In the genomic region with DNA sequence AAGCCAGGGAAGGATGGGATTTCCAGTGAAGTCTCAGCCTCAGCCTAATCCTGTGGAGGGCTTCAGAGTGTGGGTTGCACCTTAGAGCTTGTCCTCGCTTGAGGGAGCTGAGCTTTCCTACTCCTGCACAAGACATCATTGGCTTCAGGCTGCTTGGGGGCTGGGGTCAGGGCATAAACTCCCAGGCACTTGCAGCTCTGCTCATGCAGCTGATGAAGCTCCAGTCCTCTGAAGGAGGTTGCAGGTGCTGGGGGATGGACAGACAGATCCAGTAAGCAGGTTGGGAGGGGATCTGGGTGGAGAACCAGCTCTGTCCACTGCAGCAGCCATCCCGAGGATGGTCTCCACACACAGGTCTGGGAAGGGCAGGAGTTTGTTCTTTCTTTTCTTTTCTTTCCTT, we compare ENCODE assay signal across 37 cellular contexts.
"Had no signal": no experiment of that assay in that cellular context is flagged by ENCODE, and none has a peak within 500 bp of the region (broad histone marks: within the 10 kb centered on the region; RNA-seq: fewer than 3 reads in every experiment).

No MANE protein-coding gene starts in this region.

- H3K9me3 Mint-ChIP-seq: activated CD4-positive, alpha-beta memory T cell treated with anti-CD3 and anti-CD28 coated beads, Interleukin-2, amount 10 ng/mL, durations not matched to agents 7 days and 5 days; activated CD4-positive, alpha-beta T cell treated with anti-CD3 and anti-CD28 coated beads, Interleukin-2, amount 10 ng/mL, durations not matched to agents 7 days and 5 days; activated naive CD4-positive, alpha-beta T cell treated with anti-CD3 and anti-CD28 coated beads, Interleukin-2, amount 10 ng/mL, durations not matched to agents 7 days and 5 days; activated naive CD4-positive, alpha-beta T cell treated with anti-CD3 and anti-CD28 coated beads, Interleukin-2, amount 50 U/mL, for 24 hours; activated naive CD8-positive, alpha-beta T cell treated with anti-CD3 and anti-CD28 coated beads, Interleukin-2, amount 10 ng/mL, durations not matched to agents 7 days and 5 days; activated naive CD8-positive, alpha-beta T cell treated with anti-CD3 and anti-CD28 coated beads, Interleukin-2, amount 50 U/mL, for 24 hours; activated T-cell treated with anti-CD3 and anti-CD28 coated beads, Interleukin-2, amount 50 U/mL, for 24 hours; activated T-helper 2 cell treated with anti-CD3 and anti-CD28 coated beads, Interferon-gamma antibody, Interleukin-2, Interleukin-4, amounts not matched to agents 10 μg/mL and 5 μg/mL and 100 μg/mL, durations not matched to agents 14 hours and 24 hours and 36 hours; brain; central memory CD8-positive, alpha-beta T cell; T-helper 1 cell treated with Interleukin-12 subunit alpha and Interleukin-12 subunit beta and Interleukin-4 antibody, amounts not matched to agents 30 μg/mL and 1 μg/mL, for 36 hours; T-helper 2 cell treated with Interferon-gamma antibody and Interleukin-4, amounts not matched to agents 5 μg/mL and 100 μg/mL, for 36 hours; WTC11 had no signal

- H3K27ac Mint-ChIP-seq: activated CD4-positive, alpha-beta memory T cell treated with anti-CD3 and anti-CD28 coated beads, Interleukin-2, amount 10 ng/mL, durations not matched to agents 7 days and 5 days; activated CD4-positive, alpha-beta T cell treated with anti-CD3 and anti-CD28 coated beads for 36 hours; activated CD4-positive, alpha-beta T cell treated with anti-CD3 and anti-CD28 coated beads, Interleukin-2, amount 10 ng/mL, durations not matched to agents 7 days and 5 days; activated CD8-positive, alpha-beta memory T cell treated with anti-CD3 and anti-CD28 coated beads, Interleukin-2, amount 10 ng/mL, durations not matched to agents 7 days and 5 days; activated CD8-positive, alpha-beta T cell treated with anti-CD3 and anti-CD28 coated beads, Interleukin-2, amount 10 ng/mL, durations not matched to agents 7 days and 5 days; activated naive CD4-positive, alpha-beta T cell treated with anti-CD3 and anti-CD28 coated beads, Interleukin-2, amount 10 ng/mL, durations not matched to agents 7 days and 5 days; activated naive CD8-positive, alpha-beta T cell; activated naive CD8-positive, alpha-beta T cell treated with anti-CD3 and anti-CD28 coated beads, Interleukin-2, amount 10 ng/mL, durations not matched to agents 7 days and 5 days; activated naive CD8-positive, alpha-beta T cell treated with anti-CD3 and anti-CD28 coated beads, Interleukin-2, amount 50 U/mL, for 24 hours; activated T-cell treated with anti-CD3 and anti-CD28 coated beads, Interleukin-2, amount 50 U/mL, for 24 hours; activated T-helper 2 cell treated with anti-CD3 and anti-CD28 coated beads, Interferon-gamma antibody, Interleukin-2, Interleukin-4, amounts not matched to agents 10 μg/mL and 5 μg/mL and 100 μg/mL, durations not matched to agents 14 hours and 24 hours and 36 hours; T-helper 1 cell treated with Interleukin-12 subunit alpha and Interleukin-12 subunit beta and Interleukin-4 antibody, amounts not matched to agents 30 μg/mL and 1 μg/mL, for 36 hours; T-helper 2 cell treated with Interferon-gamma antibody and Interleukin-4, amounts not matched to agents 5 μg/mL and 100 μg/mL, for 36 hours; WTC11 had no signal

- H3K36me3 Mint-ChIP-seq: activated CD8-positive, alpha-beta memory T cell treated with anti-CD3 and anti-CD28 coated beads, Interleukin-2, amount 10 ng/mL, durations not matched to agents 7 days and 5 days; activated naive CD4-positive, alpha-beta T cell treated with anti-CD3 and anti-CD28 coated beads, Interleukin-2, amount 10 ng/mL, durations not matched to agents 7 days and 5 days; activated naive CD4-positive, alpha-beta T cell treated with anti-CD3 and anti-CD28 coated beads, Interleukin-2, amount 50 U/mL, for 24 hours; activated naive CD8-positive, alpha-beta T cell; activated naive CD8-positive, alpha-beta T cell treated with anti-CD3 and anti-CD28 coated beads, Interleukin-2, amount 10 ng/mL, durations not matched to agents 7 days and 5 days; brain; WTC11 had no signal

- H3K27ac ChIP-seq: ascending aorta, cardiac muscle cell, WERI-Rb-1 had no signal

- H3K27me3 ChIP-seq: ascending aorta had no signal

- DNase-seq: activated CD4-positive, alpha-beta memory T cell treated with anti-CD3 and anti-CD28 coated beads, Interleukin-2, amount 10 ng/mL, durations not matched to agents 7 days and 5 days; activated CD4-positive, alpha-beta T cell treated with anti-CD3 and anti-CD28 coated beads for 1 hour; activated CD4-positive, alpha-beta T cell treated with anti-CD3 and anti-CD28 coated beads for 36 hours; activated CD4-positive, alpha-beta T cell treated with anti-CD3 and anti-CD28 coated beads for 48 hours; activated CD4-positive, alpha-beta T cell treated with anti-CD3 and anti-CD28 coated beads, Interleukin-2, amount 10 ng/mL, durations not matched to agents 7 days and 5 days; activated CD4-positive, alpha-beta T cell treated with anti-CD3 and anti-CD28 coated beads, Interleukin-2, amount 50 U/mL, for 48 hours; activated CD4-positive, CD25-positive, alpha-beta regulatory T cell; activated CD8-positive, alpha-beta memory T cell treated with anti-CD3 and anti-CD28 coated beads for 24 hours; activated CD8-positive, alpha-beta memory T cell treated with anti-CD3 and anti-CD28 coated beads, Interleukin-2, amount 10 ng/mL, durations not matched to agents 7 days and 5 days; activated CD8-positive, alpha-beta memory T cell treated with anti-CD3 and anti-CD28 coated beads, Interleukin-2, amount 50 U/mL, for 48 hours; activated CD8-positive, alpha-beta T cell treated with anti-CD3 and anti-CD28 coated beads, Interleukin-2, amount 10 ng/mL, durations not matched to agents 7 days and 5 days; activated effector memory CD4-positive, alpha-beta T cell treated with Interleukin-2 at 50 U/mL for 16 hours; activated gamma-delta T cell; activated naive CD4-positive, alpha-beta T cell treated with anti-CD3 and anti-CD28 coated beads, Interleukin-2, amount 10 ng/mL, durations not matched to agents 7 days and 5 days; activated naive CD4-positive, alpha-beta T cell treated with Interleukin-2 at 50 U/mL for 16 hours; activated naive CD8-positive, alpha-beta T cell treated with anti-CD3 and anti-CD28 coated beads, Interleukin-2, amount 10 ng/mL, durations not matched to agents 7 days and 5 days; activated naive CD8-positive, alpha-beta T cell treated with anti-CD3 and anti-CD28 coated beads, Interleukin-2, amount 50 U/mL, for 24 hours; activated T-cell treated with anti-CD3 and anti-CD28 coated beads, Interleukin-2, amount 50 U/mL, for 24 hours; activated T-cell treated with anti-CD3 and anti-CD28 coated beads, Interleukin-2, amount 50 U/mL, for 48 hours; amygdala; anterior cingulate cortex; caudate nucleus; cerebellar nuclear complex; T-helper 1 cell; T-helper 2 cell; T-helper 9 cell; WERI-Rb-1 had no signal

- H3K4me3 ChIP-seq: ascending aorta, cardiac muscle cell had no signal

- H3K4me3 Mint-ChIP-seq: activated CD4-positive, alpha-beta memory T cell treated with anti-CD3 and anti-CD28 coated beads, Interleukin-2, amount 10 ng/mL, durations not matched to agents 7 days and 5 days; activated CD4-positive, alpha-beta T cell treated with anti-CD3 and anti-CD28 coated beads for 36 hours; activated CD4-positive, alpha-beta T cell treated with anti-CD3 and anti-CD28 coated beads, Interleukin-2, amount 10 ng/mL, durations not matched to agents 7 days and 5 days; activated CD8-positive, alpha-beta memory T cell treated with anti-CD3 and anti-CD28 coated beads, Interleukin-2, amount 10 ng/mL, durations not matched to agents 7 days and 5 days; activated CD8-positive, alpha-beta T cell treated with anti-CD3 and anti-CD28 coated beads, Interleukin-2, amount 10 ng/mL, durations not matched to agents 7 days and 5 days; activated naive CD4-positive, alpha-beta T cell treated with anti-CD3 and anti-CD28 coated beads, Interleukin-2, amount 10 ng/mL, durations not matched to agents 7 days and 5 days; activated naive CD4-positive, alpha-beta T cell treated with anti-CD3 and anti-CD28 coated beads, Interleukin-2, amount 50 U/mL, for 24 hours; activated naive CD8-positive, alpha-beta T cell; activated naive CD8-positive, alpha-beta T cell treated with anti-CD3 and anti-CD28 coated beads, Interleukin-2, amount 10 ng/mL, durations not matched to agents 7 days and 5 days; activated naive CD8-positive, alpha-beta T cell treated with anti-CD3 and anti-CD28 coated beads, Interleukin-2, amount 50 U/mL, for 24 hours; activated T-cell treated with anti-CD3 and anti-CD28 coated beads, Interleukin-2, amount 50 U/mL, for 24 hours; brain; central memory CD8-positive, alpha-beta T cell; T-helper 1 cell treated with Interleukin-12 subunit alpha and Interleukin-12 subunit beta and Interleukin-4 antibody, amounts not matched to agents 30 μg/mL and 1 μg/mL, for 36 hours; T-helper 2 cell treated with Interferon-gamma antibody and Interleukin-4, amounts not matched to agents 5 μg/mL and 100 μg/mL, for 36 hours; WTC11 had no signal

- H3K9me3 ChIP-seq: ascending aorta had no signal

- H3K36me3 ChIP-seq: ascending aorta, cardiac muscle cell, WERI-Rb-1 had no signal
